In genomic region chr18:32552421-32553030, GRCh38 we compare ENCODE assay signal across 8 cellular contexts.
A peak's percentile ranks its signal among the peaks of the same experiment; 100 is the strongest.
DNase-seq lines count a peak whose midpoint lies in the region; ATAC-seq and TF ChIP-seq lines count a peak whose summit lies in the region.

No MANE protein-coding gene starts in this region.

- ATAC-seq in GM18511 (IDR thresholded peaks at IDR 0.05; ENCODE audit: unreplicated experiment) (peak; percentile 85), HG02973 (IDR thresholded peaks at IDR 0.05; ENCODE audit: unreplicated experiment) (peak; percentile 75)

- no peak overlapping the region for H3K4me3 ChIP-seq in AG04449 (ENCODE audit: low read depth, low read length)

- POLR2A ChIA-PET in AG04449 (lab: Yijun Ruan, JAX): no interaction called here

- CTCF ChIA-PET in AG04449 (lab: Yijun Ruan, JAX): interaction anchor here (0.8 to 13.0 kb wide), 10 partner anchors 14 to 396 kb away, joined by 3 to 162 read pairs (median 5); partner anchors contain the start of gene GAREM1

- peak; percentile 17 for DNase-seq in AG04449 (ENCODE audit: low read depth, low spot score)
- DNase-seq in NCI-H2029 (lab: John Stamatoyannopoulos, UW): peak; percentile 73
- DNase-seq in central memory CD4-positive, alpha-beta T cell: peak; percentile 48
- peak; percentile 69 for DNase-seq in left kidney (ENCODE audit: low read depth, low spot score)
- DNase-seq in stimulated activated CD4-positive, alpha-beta T cell treated with anti-CD3 and anti-CD28 coated beads, TNF-alpha, amount 100 ng/mL, for 4 hours (ENCODE audit: low read depth in 3 of 3): peak in 2 of 3 experiments; percentile 14 to 32

- H3K27ac ChIP-seq in VCaP: no peak overlapping the region

- TF ChIP-seq CTCF in AG04449 (IDR thresholded peaks at IDR 0.05; ENCODE audit: insufficient read depth, low read length, missing control alignments) (peak; percentile 71), VCaP (conservative IDR thresholded peaks at IDR 0.05) (peak; percentile 85)

Comparison
In these comparisons a context has a peak if more than half of its experiments do, and no peak if none do; other contexts are left out.
1. DNase-seq: peak in every context shown above with its lines; median percentile 73 in NCI-H2029; 69 in left kidney; 48 in central memory CD4-positive, alpha-beta T cell; 23 in stimulated activated CD4-positive, alpha-beta T cell treated with anti-CD3 and anti-CD28 coated beads, TNF-alpha, amount 100 ng/mL, for 4 hours; 17 in AG04449.